In genomic region chr17:82835122-82835521, GRCh38 we compare ENCODE assay signal across 1 cellular context.
A peak's percentile ranks its signal among the peaks of the same experiment; 100 is the strongest.
TF ChIP-seq lines count a peak whose summit lies in the region.

No MANE protein-coding gene starts in this region.

TF ChIP-seq in K562, 482 proteins besides CTCF, POLR2A, EP300 and RAD21 (continued from another document):
- TF ChIP-seq FIP1L1 (IDR thresholded peaks at IDR 0.05; ENCODE audit: low read depth, low read length, poor library complexity, severe bottlenecking) (no peak), DEAF1 (CRISPR knock-in tag; IDR thresholded peaks at IDR 0.05) (no peak), HNRNPH1 (optimal IDR thresholded peaks at IDR 0.05; ENCODE audit: low read depth, low read length) (no peak), HMGN3 (IDR thresholded peaks at IDR 0.05; ENCODE audit: borderline replicate concordance, extremely low read depth, insufficient read length, low read depth, low read length) (no peak), ZNF146 (CRISPR knock-in tag; IDR thresholded peaks at IDR 0.05; ENCODE audit: unreplicated experiment) (no peak), HIVEP1 (CRISPR knock-in tag; IDR thresholded peaks at IDR 0.05) (no peak), ZNF609 (CRISPR knock-in tag; IDR thresholded peaks at IDR 0.05; ENCODE audit: borderline replicate concordance) (no peak), KDM1A (IDR thresholded peaks at IDR 0.05) (peak in 1 of 2 experiments; percentile 22; a peak in 1 of 4 replicates), HEY1 (CRISPR knock-in tag; IDR thresholded peaks at IDR 0.05; ENCODE audit: borderline replicate concordance) (no peak), ZNF57 (CRISPR knock-in tag; IDR thresholded peaks at IDR 0.05) (no peak), ZNF75A (CRISPR knock-in tag; IDR thresholded peaks at IDR 0.05) (no peak), SAFB (IDR thresholded peaks at IDR 0.05; ENCODE audit: borderline replicate concordance, low read depth, low read length) (no peak), TCF3 (CRISPR knock-in tag; IDR thresholded peaks at IDR 0.05) (no peak)
TF ChIP-seq in K562: peak in this region for 2.
